8 cellular contexts compared by ENCODE assay signal in the genomic region with DNA sequence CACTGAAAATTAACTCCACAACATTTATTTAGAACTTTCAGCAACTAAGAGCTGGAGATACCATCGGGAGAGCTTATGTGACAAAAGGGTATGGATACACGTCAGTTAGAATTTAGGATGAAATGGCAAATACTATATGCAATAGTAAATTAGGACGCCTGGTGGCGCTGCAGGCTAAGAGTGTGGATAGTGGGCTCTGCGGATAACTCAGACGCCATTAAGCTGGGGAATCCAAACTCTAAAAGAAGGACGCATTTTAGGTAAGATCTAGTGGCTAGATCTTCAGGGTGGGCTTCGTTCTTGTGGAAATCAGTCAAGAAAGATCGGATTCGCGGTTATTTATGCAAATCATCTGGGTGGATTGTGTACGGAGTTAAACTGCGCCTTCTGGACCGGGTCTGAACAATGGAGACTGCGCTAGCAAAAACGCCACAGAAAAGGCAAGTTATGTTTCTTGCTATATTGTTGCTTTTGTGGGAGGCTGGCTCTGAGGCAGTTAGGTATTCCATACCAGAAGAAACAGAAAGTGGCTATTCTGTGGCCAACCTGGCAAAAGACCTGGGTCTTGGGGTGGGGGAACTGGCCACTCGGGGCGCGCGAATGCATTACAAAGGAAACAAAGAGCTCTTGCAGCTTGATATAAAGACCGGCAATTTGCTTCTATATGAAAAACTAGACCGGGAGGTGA. TPM values are rescaled to one million over a fixed set of nuclear protein-coding genes. Genes with fewer than 3 reads are reported as not detected.
A peak's percentile ranks its signal among the peaks of the same experiment; 100 is the strongest.
DNase-seq lines count a peak whose midpoint lies in the region; ATAC-seq and TF ChIP-seq lines count a peak whose summit lies in the region.

A gene (plus strand): TSS at position 177 of the 688 bp plus-strand sequence. CDS start 229 bp downstream, at position 406.

- H3K36me3 ChIP-seq in SJSA1 (no peaks in the 10 kb centered on the region), sigmoid colon (no peaks in the 10 kb centered on the region)

- H3K27ac ChIP-seq in 22Rv1 (no peak within 1 kb of the TSS), SJSA1 (peak within 1 kb of the TSS; percentile 21), sigmoid colon (no peak within 1 kb of the TSS)

- TF ChIP-seq EP300 in sigmoid colon (IDR thresholded peaks at IDR 0.05) = no peak

- no peak for ATAC-seq in GM21390 (IDR thresholded peaks at IDR 0.05; ENCODE audit: unreplicated experiment)
- ATAC-seq in GM19328 (IDR thresholded peaks at IDR 0.05; ENCODE audit: unreplicated experiment) = no peak

- intact Hi-C loops in sigmoid colon (cut with DNase I) = no loop called here

- WGBS in sigmoid colon, 2 donors = 23 to 43% methylated on average over 22 of the region's 22 CpGs

- H3K9me3 ChIP-seq in SJSA1 (replicated peaks) = peaks cover 7% of the 10 kb centered on the region; the same call in 1 of the 2 replicates
- peaks cover 9 to 42% (median 22%) of the 10 kb centered on the region in 4 donors for H3K9me3 ChIP-seq in sigmoid colon

- no peak for TF ChIP-seq POLR2A in sigmoid colon (IDR thresholded peaks at IDR 0.05)

- DNase-seq in GM20000 (ENCODE audit: low spot score) (no peak), SJSA1 (ENCODE audit: low read depth in 1 of 2, low spot score in 2 of 2) (peak in 1 of 2 experiments; percentile 72), foreskin melanocyte (peak; percentile 7), sigmoid colon (no peak), NCI-H2171 treated with DMSO at 0.1 percent for 48 hours (lab: John Stamatoyannopoulos, UW) (no peak)

- no peaks in the 10 kb centered on the region for H3K27me3 ChIP-seq in SJSA1 (replicated peaks)
- no peaks in the 10 kb centered on the region for H3K27me3 ChIP-seq in sigmoid colon

- H3K4me1 ChIP-seq in SJSA1 (replicated peaks) (no peaks in the 10 kb centered on the region), sigmoid colon (no peaks in the 10 kb centered on the region)

- H3K4me3 ChIP-seq in SJSA1 = peak within 1 kb of the TSS; percentile 46
- peak within 1 kb of the TSS; percentile 12 to 44 (median 34) for H3K4me3 ChIP-seq in sigmoid colon

- TF ChIP-seq CTCF in 22Rv1 (IDR thresholded peaks at IDR 0.05) (peak; percentile 75), GM20000 (IDR thresholded peaks at IDR 0.05; ENCODE audit: extremely low read depth, missing control alignments) (peak; percentile 5), sigmoid colon (IDR thresholded peaks at IDR 0.05) (peak in 1 of 4 experiments; percentile 28)

RNA-seq across cellular contexts. Expression of the gene that starts here (rescaled TPM):
- 25.2 and 27.3 TPM in 2 replicates for total RNA-seq in SJSA1 (2014; rRNA removed; shearing (Covaris generic))
- total RNA-seq in sigmoid colon = 1 to 10 TPM; 3.1 to 6.5 (median 4.7) TPM
- polyA plus RNA-seq in sigmoid colon = under 1 TPM in 2 of 3 donors, not detected in 1; under 0.01 to 0.51 TPM
